In genomic region chr19:46753420-46754155, GRCh38 we compare ENCODE assay signal across 8 cellular contexts.
DNase-seq lines count a peak whose midpoint lies in the region; ATAC-seq, FAIRE-seq and TF ChIP-seq lines count a peak whose summit lies in the region.

No MANE protein-coding gene starts in this region.

- H2AFZ ChIP-seq in OCI-LY3 (ENCODE audit: low read depth, low read length) = no peak overlapping the region

- H3K4me2 ChIP-seq in OCI-LY3 (ENCODE audit: low read length) = no peak overlapping the region

- DNase-seq in CD1c-positive myeloid dendritic cell (ENCODE audit: extremely low spot score) (peak; percentile 66), glomerular visceral epithelial cell (ENCODE audit: extremely low spot score) (peak; percentile 46), hepatic stellate cell (ENCODE audit: low spot score) (no peak), HTR-8/SVneo (ENCODE audit: insufficient read length, low spot score) (no peak)
- DNase-seq in activated T-cell treated with anti-CD3 and anti-CD28 coated beads, Interleukin-2, amount 50 U/mL, for 1 hour = peak; percentile 69
- peak; percentile 35 to 48 for DNase-seq in stimulated activated CD4-positive, alpha-beta T cell treated with anti-CD3 and anti-CD28 coated beads, Interleukin-15, amount 100 ng/mL, for 1 hour (ENCODE audit: low read depth in 1 of 2, low spot score in 1 of 2)

- H3K4me3 ChIP-seq in OCI-LY3 (ENCODE audit: low read length) = no peak overlapping the region

- peaks cover 8% of the 10 kb centered on the region for H3K36me3 ChIP-seq in OCI-LY3 (replicated peaks; ENCODE audit: low read depth, low read length)

- peak; percentile 80 for TF ChIP-seq CTCF in OCI-LY3 (IDR thresholded peaks at IDR 0.05; ENCODE audit: low read depth, low read length)

- ATAC-seq in HG02798 (IDR thresholded peaks at IDR 0.05; ENCODE audit: poor library complexity, unreplicated experiment) = peak; percentile 48

- no peak overlapping the region for H3K9ac ChIP-seq in OCI-LY3 (ENCODE audit: low read length)

- no peaks in the 10 kb centered on the region for H3K27me3 ChIP-seq in OCI-LY3 (ENCODE audit: low read depth, low read length)

- no peaks in the 10 kb centered on the region for H4K20me1 ChIP-seq in OCI-LY3 (ENCODE audit: insufficient read depth, low read length)

- H3K27ac ChIP-seq in OCI-LY3 (ENCODE audit: low read length) = no peak overlapping the region

- no peaks in the 10 kb centered on the region for H3K79me2 ChIP-seq in OCI-LY3 (ENCODE audit: low read length)

- FAIRE-seq in HTR-8/SVneo (lab: Jason Lieb, UNC) = no peak

- H3K4me1 ChIP-seq in OCI-LY3 (ENCODE audit: low read length) = peaks cover 8% of the 10 kb centered on the region

- no peaks in the 10 kb centered on the region for H3K9me3 ChIP-seq in OCI-LY3 (ENCODE audit: insufficient read depth, low read length)

Comparison
In these comparisons a context has a peak if more than half of its experiments do, and no peak if none do; other contexts are left out.
1. DNase-seq: peak in CD1c-positive myeloid dendritic cell (single experiment), activated T-cell treated with anti-CD3 and anti-CD28 coated beads, Interleukin-2, amount 50 U/mL, for 1 hour (single experiment), glomerular visceral epithelial cell (single experiment) and stimulated activated CD4-positive, alpha-beta T cell treated with anti-CD3 and anti-CD28 coated beads, Interleukin-15, amount 100 ng/mL, for 1 hour (2 of 2); none in hepatic stellate cell (single experiment) and HTR-8/SVneo (single experiment).